Comparison of ENCODE assay signal across 14 cellular contexts in the genomic region with DNA sequence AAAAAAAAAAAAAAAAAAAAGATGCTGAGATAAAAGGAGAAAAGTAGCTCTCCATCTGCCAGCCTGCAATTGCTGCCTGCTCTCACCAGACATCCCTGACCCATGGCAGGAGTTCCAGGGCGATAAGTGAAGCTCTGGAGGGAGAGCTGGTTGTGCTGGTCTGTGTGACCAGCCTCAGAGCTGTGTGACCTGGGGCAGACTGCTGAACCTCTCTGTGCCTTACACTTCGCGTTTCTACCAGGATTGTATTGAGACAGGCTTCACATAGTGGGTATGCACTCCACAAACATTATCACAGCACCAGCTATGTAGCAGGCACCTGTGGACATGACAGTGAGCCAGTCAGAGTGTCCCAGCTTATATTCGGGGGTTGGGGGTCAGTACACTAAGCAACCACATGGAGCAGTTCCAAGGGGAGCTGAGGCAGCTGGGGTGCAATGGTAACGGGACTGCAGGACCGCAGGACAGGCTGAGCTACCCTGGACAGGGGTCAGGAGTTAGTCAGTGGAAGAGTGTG. TPM values are rescaled to one million over a fixed set of nuclear protein-coding genes. Genes with fewer than 3 reads are reported as not detected.
A peak's percentile ranks its signal among the peaks of the same experiment; 100 is the strongest.
DNase-seq lines count a peak whose midpoint lies in the region; ATAC-seq and TF ChIP-seq lines count a peak whose summit lies in the region.
"Had no signal": no experiment of that assay in that cellular context is flagged by ENCODE, and none has a peak within 500 bp of the region (broad histone marks: within the 10 kb centered on the region; RNA-seq: fewer than 3 reads in every experiment).

No MANE protein-coding gene starts in this region.

- peak overlapping the region; percentile 9 for H2AK9ac ChIP-seq in IMR-90 (replicated peaks; ENCODE audit: low read depth, low read length, poor library complexity)

- TF ChIP-seq CTCF in natural killer cell (IDR thresholded peaks at IDR 0.05), result no peak
- no peak for TF ChIP-seq CTCF in IMR-90 (conservative IDR thresholded peaks at IDR 0.05; ENCODE audit: low read depth, low read length)
- TF ChIP-seq CTCF in nephron progenitor cell (IDR thresholded peaks at IDR 0.05), result no peak
- TF ChIP-seq CTCF in GM13976 (IDR thresholded peaks at IDR 0.05; ENCODE audit: borderline replicate concordance, control extremely low read depth, extremely low read depth, insufficient read depth, missing control alignments), result no peak

- H3K36me3 Mint-ChIP-seq in natural killer cell treated with Interleukin-12 subunit alpha and Interleukin-12 subunit beta and Interleukin-15 and Interleukin-18, amount 100 ng/mL, for 72 hours, result peaks cover 13% of the 10 kb centered on the region
- peaks cover under 1% of the 10 kb centered on the region for H3K36me3 Mint-ChIP-seq in natural killer cell
- peaks cover 29% of the 10 kb centered on the region for H3K36me3 Mint-ChIP-seq in nephron progenitor cell (ENCODE audit: low read depth)

- no peak overlapping the region for H2BK120ac ChIP-seq in IMR-90 (ENCODE audit: low read depth, low read length)

- H3K36me3 ChIP-seq in IMR-90 (ENCODE audit: control insufficient read depth, insufficient read depth, low read length), result peaks cover 20% of the 10 kb centered on the region

- no peak overlapping the region for H3K27ac ChIP-seq in IMR-90 (ENCODE audit: insufficient read depth, low read length)

- no peak overlapping the region for H3K27ac Mint-ChIP-seq in natural killer cell treated with Interleukin-12 subunit alpha and Interleukin-12 subunit beta and Interleukin-15 and Interleukin-18, amount 100 ng/mL, for 72 hours
- H3K27ac Mint-ChIP-seq in natural killer cell, result no peak overlapping the region
- peak overlapping the region; percentile 16 for H3K27ac Mint-ChIP-seq in nephron progenitor cell
- H3K27ac Mint-ChIP-seq: CD4-positive, alpha-beta T cell; HFFc6 had no signal

- H3K4me3 Mint-ChIP-seq in natural killer cell treated with Interleukin-12 subunit alpha and Interleukin-12 subunit beta and Interleukin-15 and Interleukin-18, amount 100 ng/mL, for 72 hours, result no peak overlapping the region
- H3K4me3 Mint-ChIP-seq in natural killer cell (no peak overlapping the region), nephron progenitor cell (no peak overlapping the region)
- H3K4me3 Mint-ChIP-seq: CD4-positive, alpha-beta T cell; HFFc6 had no signal

- no peaks in the 10 kb centered on the region for H3K27me3 Mint-ChIP-seq in natural killer cell treated with Interleukin-12 subunit alpha and Interleukin-12 subunit beta and Interleukin-15 and Interleukin-18, amount 100 ng/mL, for 72 hours
- H3K27me3 Mint-ChIP-seq in natural killer cell (ENCODE audit: low read depth in 2 of 2) (no peaks in the 10 kb centered on the region), nephron progenitor cell (ENCODE audit: low read depth, poor library complexity) (peaks cover 3% of the 10 kb centered on the region)
- H3K27me3 Mint-ChIP-seq: CD4-positive, alpha-beta T cell had no signal

- H3K9me3 Mint-ChIP-seq in natural killer cell treated with Interleukin-12 subunit alpha and Interleukin-12 subunit beta and Interleukin-15 and Interleukin-18, amount 100 ng/mL, for 72 hours, result no peaks in the 10 kb centered on the region
- H3K9me3 Mint-ChIP-seq in natural killer cell (no peaks in the 10 kb centered on the region), nephron progenitor cell (no peaks in the 10 kb centered on the region)
- H3K9me3 Mint-ChIP-seq: CD4-positive, alpha-beta T cell; HFFc6 had no signal

- H3K9me3 ChIP-seq in IMR-90 (ENCODE audit: control insufficient read depth, insufficient read depth, low read length), result no peaks in the 10 kb centered on the region
- H3K9me3 ChIP-seq: HAP-1 had no signal

- CTCF ChIA-PET in IMR-90 (lab: Yijun Ruan, JAX), result no interaction called here

- no peaks in the 10 kb centered on the region for H3K27me3 ChIP-seq in IMR-90 (ENCODE audit: control insufficient read depth, insufficient read depth, low read length)
- H3K27me3 ChIP-seq: BLaER1 treated with 17β-estradiol and CSF1 and Interleukin-3, amounts not matched to agents 10 nM and 100 nM had no signal

- H4K20me1 ChIP-seq in IMR-90 (ENCODE audit: insufficient read depth, low read length), result no peaks in the 10 kb centered on the region; the same call in 1 of the 2 replicates

- no peak for ATAC-seq in natural killer cell treated with Interleukin-12 subunit alpha and Interleukin-12 subunit beta and Interleukin-15 and Interleukin-18, amount 100 ng/mL, for 72 hours
- ATAC-seq in natural killer cell (no peak), IMR-90 (ENCODE audit: low read depth) (no peak)
- ATAC-seq: GM12878 had no signal

- H3K79me1 ChIP-seq in IMR-90 (ENCODE audit: low read depth in 1 of 2, low read length in 2 of 2), result no peaks in the 10 kb centered on the region; a peak in 2 of 4 replicates

- H2BK15ac ChIP-seq in IMR-90 (ENCODE audit: low read depth, low read length), result no peak overlapping the region

- TF ChIP-seq POLR2A in IMR-90 (IDR thresholded peaks at IDR 0.05; ENCODE audit: low read depth, low read length), result no peak

- H4K5ac ChIP-seq in IMR-90 (ENCODE audit: low read depth, low read length), result no peak overlapping the region

- H4K8ac ChIP-seq in IMR-90 (ENCODE audit: low read depth in 2 of 2, low read length in 2 of 2), result no peak overlapping the region

- POLR2A ChIA-PET in IMR-90 (lab: Charles Lee; ENCODE audit: unreplicated experiment), result no interaction called here

- H2AK5ac ChIP-seq in IMR-90 (ENCODE audit: low read depth, low read length), result no peak overlapping the region

- no peak overlapping the region for H2BK5ac ChIP-seq in IMR-90 (ENCODE audit: low read depth, low read length, poor library complexity, severe bottlenecking)

- DNase-seq in natural killer cell treated with Interleukin-12 subunit alpha and Interleukin-12 subunit beta and Interleukin-15 and Interleukin-18, amount 100 ng/mL, for 72 hours (ENCODE audit: low spot score), result peak; percentile 12
- no peak for DNase-seq in natural killer cell
- DNase-seq in IMR-90, result no peak
- no peak for DNase-seq in nephron progenitor cell
- DNase-seq in DMS79 treated with DMSO at 0.1 percent for 48 hours (lab: John Stamatoyannopoulos, UW), result no peak
- DNase-seq in GM13976 (ENCODE audit: low spot score), result no peak
- DNase-seq: Calu3; CD4-positive, alpha-beta T cell; DMS 273 treated with DMSO at 0.1 percent for 48 hours; HFFc6; KBM-7 had no signal

- H3K18ac ChIP-seq in IMR-90 (ENCODE audit: low read depth, low read length), result no peak overlapping the region

- no peak overlapping the region for H3K9ac ChIP-seq in IMR-90 (ENCODE audit: low read depth, low read length)
- H3K9ac ChIP-seq: BLaER1 treated with 17β-estradiol and CSF1 and Interleukin-3, amounts not matched to agents 10 nM and 100 nM had no signal

- in situ Hi-C loops in IMR-90 (cut with MboI; ENCODE audit: low sequenced_read_pairs), result no loop called here
- in situ Hi-C loops in GM13976 (cut with MboI; ENCODE audit: low sequenced_read_pairs, unreplicated experiment), result loop anchor here (25.0 kb wide), 2 partner anchors 446 to 721 kb away; a partner anchor contains a TSS

- no peak overlapping the region for H3K14ac ChIP-seq in IMR-90 (replicated peaks; ENCODE audit: low read depth, low read length)

- H3K4me1 Mint-ChIP-seq in natural killer cell treated with Interleukin-12 subunit alpha and Interleukin-12 subunit beta and Interleukin-15 and Interleukin-18, amount 100 ng/mL, for 72 hours (ENCODE audit: low read depth in 2 of 2), result peaks cover 0 to 7% of the 10 kb centered on the region in 2 donors
- no peaks in the 10 kb centered on the region for H3K4me1 Mint-ChIP-seq in natural killer cell
- peaks cover 16% of the 10 kb centered on the region for H3K4me1 Mint-ChIP-seq in nephron progenitor cell

- H3K23ac ChIP-seq in IMR-90 (ENCODE audit: low read depth, low read length), result no peak overlapping the region

- no CpG with 5 or more reads among the region's 6 CpGs for WGBS in IMR-90 (ENCODE audit: extremely low coverage in 2 of 2, insufficient read length in 1 of 2), 2 experiments

- H2BK20ac ChIP-seq in IMR-90 (ENCODE audit: low read depth, low read length), result no peak overlapping the region

- H3K9me1 ChIP-seq in IMR-90 (ENCODE audit: insufficient read depth, low read length), result peaks cover 11% of the 10 kb centered on the region

- H3K4me3 ChIP-seq in IMR-90 (ENCODE audit: insufficient read depth, low read depth, low read length), result no peak overlapping the region
- H3K4me3 ChIP-seq: BLaER1 treated with 17β-estradiol and CSF1 and Interleukin-3, amounts not matched to agents 10 nM and 100 nM; GM12878; HAP-1 had no signal

- intact Hi-C loops in natural killer cell (cut with micrococcal nuclease), result no loop called here
- intact Hi-C loops in IMR-90 (cut with micrococcal nuclease), result no loop called here

- dilution Hi-C loops in IMR-90 (cut with HindIII; ENCODE audit: low sequenced_read_pairs, unreplicated experiment), result no loop called here

- no peak overlapping the region for H2AFZ ChIP-seq in IMR-90 (replicated peaks; ENCODE audit: low read length, poor library complexity)

- no peak overlapping the region for H3K4ac ChIP-seq in IMR-90 (ENCODE audit: low read depth, low read length)

- H3K56ac ChIP-seq in IMR-90 (ENCODE audit: extremely low read depth, insufficient read depth, low read length), result no peak overlapping the region

- no TSS peak for BruUV-seq in IMR-90 (replicated peaks; lab: Mats Ljungman, UMichigan)

- H3K4me2 ChIP-seq in IMR-90 (ENCODE audit: low read depth, low read length), result no peak overlapping the region

- H3K4me1 ChIP-seq in IMR-90 (ENCODE audit: control insufficient read depth, insufficient read depth, low read length), result no peaks in the 10 kb centered on the region
- H3K4me1 ChIP-seq: HAP-1 had no signal

- no peak for TF ChIP-seq RAD21 in IMR-90 (IDR thresholded peaks at IDR 0.05; ENCODE audit: low read length)

- no peak overlapping the region for H4K91ac ChIP-seq in IMR-90 (ENCODE audit: insufficient read depth, low read depth, low read length)

TF ChIP-seq in IMR-90, 13 proteins besides CTCF, POLR2A, EP300 and RAD21 (continues in another document):
- TF ChIP-seq, protein P1, sequence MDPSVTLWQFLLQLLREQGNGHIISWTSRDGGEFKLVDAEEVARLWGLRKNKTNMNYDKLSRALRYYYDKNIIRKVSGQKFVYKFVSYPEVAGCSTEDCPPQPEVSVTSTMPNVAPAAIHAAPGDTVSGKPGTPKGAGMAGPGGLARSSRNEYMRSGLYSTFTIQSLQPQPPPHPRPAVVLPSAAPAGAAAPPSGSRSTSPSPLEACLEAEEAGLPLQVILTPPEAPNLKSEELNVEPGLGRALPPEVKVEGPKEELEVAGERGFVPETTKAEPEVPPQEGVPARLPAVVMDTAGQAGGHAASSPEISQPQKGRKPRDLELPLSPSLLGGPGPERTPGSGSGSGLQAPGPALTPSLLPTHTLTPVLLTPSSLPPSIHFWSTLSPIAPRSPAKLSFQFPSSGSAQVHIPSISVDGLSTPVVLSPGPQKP (IDR thresholded peaks at IDR 0.05; ENCODE audit: borderline replicate concordance, low read depth, low read length), result no peak
- no peak for TF ChIP-seq RFX5 (IDR thresholded peaks at IDR 0.05; ENCODE audit: low read depth, low read length)

RNA-seq across cellular contexts. Expression of a gene that starts 57.5 kb away (rescaled TPM):
- total RNA-seq in natural killer cell treated with Interleukin-12 subunit alpha and Interleukin-12 subunit beta and Interleukin-15 and Interleukin-18, amount 100 ng/mL, for 72 hours, result 10 to 100 TPM; 46.9 to 77.8 TPM
- total RNA-seq in natural killer cell (10 to 100 TPM; 49.9 to 70.6 (median 60.9) TPM), IMR-90 (2012; rRNA removed) (18.3 and 19.2 TPM in 2 replicates)
- 18.5 and 18.7 TPM in 2 replicates for polyA plus RNA-seq in IMR-90 (2012; rRNA removed)
- polyA plus RNA-seq in IMR-90 (2012; cell fraction: cytosol; rRNA removed), result 7.8 and 9.3 TPM in 2 replicates
- polyA plus RNA-seq in IMR-90 (2012; cell fraction: nucleus; rRNA removed; ENCODE audit: low replicate concordance), result 57.8 and 59.8 TPM in 2 replicates
